1 cellular context compared by ENCODE assay signal in the genomic region with DNA sequence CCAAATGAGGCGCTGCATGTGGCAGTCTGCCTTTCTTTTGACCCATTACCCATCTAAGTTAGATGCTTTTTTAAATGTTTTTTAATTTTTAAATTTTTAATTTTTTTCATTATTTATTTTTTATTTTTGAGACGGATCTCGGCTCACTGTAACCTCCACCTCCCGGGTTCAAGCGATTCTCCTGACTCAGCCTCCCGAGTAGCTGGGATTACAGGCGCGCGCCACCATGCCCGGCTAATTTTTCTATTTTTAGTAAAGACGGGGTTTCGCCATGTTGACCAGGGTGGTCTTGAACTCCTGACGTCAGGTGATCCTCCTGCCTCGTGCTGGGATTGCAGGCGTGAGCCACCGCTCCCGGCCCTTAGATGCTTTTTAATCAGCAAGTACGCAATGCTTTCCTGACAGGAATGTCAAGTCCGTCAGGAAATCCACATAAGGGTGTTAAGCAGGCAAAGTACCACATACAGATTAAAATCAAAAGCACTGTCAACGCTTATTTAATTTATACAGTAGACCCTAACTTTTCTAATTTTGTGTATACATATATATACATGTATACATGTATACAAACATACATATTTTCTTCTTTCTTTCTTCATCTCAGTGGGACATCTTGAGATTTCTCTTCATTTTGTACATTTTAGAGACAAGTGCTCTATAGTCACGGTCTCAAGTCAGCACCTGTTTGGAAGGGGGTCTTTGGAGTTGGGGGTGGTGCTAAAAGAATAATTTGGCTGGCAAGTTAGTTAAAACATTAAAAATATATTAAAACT.
TF ChIP-seq lines count a peak whose summit lies in the region.

No MANE protein-coding gene starts in this region.

TF ChIP-seq in K562, 482 proteins besides CTCF, POLR2A, EP300 and RAD21 (continued from another document and continues in another):
- TF ChIP-seq, protein P1, sequence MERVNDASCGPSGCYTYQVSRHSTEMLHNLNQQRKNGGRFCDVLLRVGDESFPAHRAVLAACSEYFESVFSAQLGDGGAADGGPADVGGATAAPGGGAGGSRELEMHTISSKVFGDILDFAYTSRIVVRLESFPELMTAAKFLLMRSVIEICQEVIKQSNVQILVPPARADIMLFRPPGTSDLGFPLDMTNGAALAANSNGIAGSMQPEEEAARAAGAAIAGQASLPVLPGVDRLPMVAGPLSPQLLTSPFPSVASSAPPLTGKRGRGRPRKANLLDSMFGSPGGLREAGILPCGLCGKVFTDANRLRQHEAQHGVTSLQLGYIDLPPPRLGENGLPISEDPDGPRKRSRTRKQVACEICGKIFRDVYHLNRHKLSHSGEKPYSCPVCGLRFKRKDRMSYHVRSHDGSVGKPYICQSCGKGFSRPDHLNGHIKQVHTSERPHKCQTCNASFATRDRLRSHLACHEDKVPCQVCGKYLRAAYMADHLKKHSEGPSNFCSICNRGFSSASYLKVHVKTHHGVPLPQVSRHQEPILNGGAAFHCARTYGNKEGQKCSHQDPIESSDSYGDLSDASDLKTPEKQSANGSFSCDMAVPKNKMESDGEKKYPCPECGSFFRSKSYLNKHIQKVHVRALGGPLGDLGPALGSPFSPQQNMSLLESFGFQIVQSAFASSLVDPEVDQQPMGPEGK (CRISPR knock-in tag; IDR thresholded peaks at IDR 0.05; ENCODE audit: borderline replicate concordance) = peak; percentile 90
- TF ChIP-seq ZNF184 (CRISPR knock-in tag; IDR thresholded peaks at IDR 0.05) (no peak), RBM17 (IDR thresholded peaks at IDR 0.05; ENCODE audit: borderline replicate concordance, low read depth, low read length) (no peak), ESRRB (CRISPR knock-in tag; IDR thresholded peaks at IDR 0.05; ENCODE audit: borderline replicate concordance) (peak; percentile 91; the same call in 1 of the 2 replicates), PHB2 (IDR thresholded peaks at IDR 0.05; ENCODE audit: low read depth) (no peak), PHF20 (IDR thresholded peaks at IDR 0.05; ENCODE audit: partially characterized antibody) (no peak), HSF4 (CRISPR knock-in tag; IDR thresholded peaks at IDR 0.05; ENCODE audit: borderline replicate concordance) (no peak), TAF1 (IDR thresholded peaks at IDR 0.05; ENCODE audit: control insufficient read depth, extremely low read depth, insufficient read depth, low read length, severe bottlenecking) (no peak), ZNF253 (CRISPR knock-in tag; conservative IDR thresholded peaks at IDR 0.05) (no peak), BRD9 (IDR thresholded peaks at IDR 0.05; ENCODE audit: low read depth, partially characterized antibody) (peak; percentile 13), HNRNPL (IDR thresholded peaks at IDR 0.05; ENCODE audit: low read depth, low read length) (no peak), MEF2A (IDR thresholded peaks at IDR 0.05; ENCODE audit: control insufficient read depth, low read depth, low read length) (no peak), ZNF696 (CRISPR knock-in tag; conservative IDR thresholded peaks at IDR 0.05) (no peak), TBP (optimal IDR thresholded peaks at IDR 0.05; ENCODE audit: low read depth, low read length) (no peak), KLF10 (CRISPR knock-in tag; IDR thresholded peaks at IDR 0.05) (0 out of 2 replicates have a peak, but pooled peaks have one; percentile 79), WHSC1 (IDR thresholded peaks at IDR 0.05; ENCODE audit: low read length) (no peak), ZNF165 (CRISPR knock-in tag; IDR thresholded peaks at IDR 0.05; ENCODE audit: borderline replicate concordance) (no peak), BCL6 (CRISPR knock-in tag; IDR thresholded peaks at IDR 0.05) (no peak), HEY1 (CRISPR knock-in tag; IDR thresholded peaks at IDR 0.05; ENCODE audit: borderline replicate concordance) (peak; percentile 96)
- TF ChIP-seq, protein P2, sequence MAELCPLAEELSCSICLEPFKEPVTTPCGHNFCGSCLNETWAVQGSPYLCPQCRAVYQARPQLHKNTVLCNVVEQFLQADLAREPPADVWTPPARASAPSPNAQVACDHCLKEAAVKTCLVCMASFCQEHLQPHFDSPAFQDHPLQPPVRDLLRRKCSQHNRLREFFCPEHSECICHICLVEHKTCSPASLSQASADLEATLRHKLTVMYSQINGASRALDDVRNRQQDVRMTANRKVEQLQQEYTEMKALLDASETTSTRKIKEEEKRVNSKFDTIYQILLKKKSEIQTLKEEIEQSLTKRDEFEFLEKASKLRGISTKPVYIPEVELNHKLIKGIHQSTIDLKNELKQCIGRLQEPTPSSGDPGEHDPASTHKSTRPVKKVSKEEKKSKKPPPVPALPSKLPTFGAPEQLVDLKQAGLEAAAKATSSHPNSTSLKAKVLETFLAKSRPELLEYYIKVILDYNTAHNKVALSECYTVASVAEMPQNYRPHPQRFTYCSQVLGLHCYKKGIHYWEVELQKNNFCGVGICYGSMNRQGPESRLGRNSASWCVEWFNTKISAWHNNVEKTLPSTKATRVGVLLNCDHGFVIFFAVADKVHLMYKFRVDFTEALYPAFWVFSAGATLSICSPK (IDR thresholded peaks at IDR 0.05; ENCODE audit: borderline replicate concordance) = no peak
- TF ChIP-seq, protein P3, sequence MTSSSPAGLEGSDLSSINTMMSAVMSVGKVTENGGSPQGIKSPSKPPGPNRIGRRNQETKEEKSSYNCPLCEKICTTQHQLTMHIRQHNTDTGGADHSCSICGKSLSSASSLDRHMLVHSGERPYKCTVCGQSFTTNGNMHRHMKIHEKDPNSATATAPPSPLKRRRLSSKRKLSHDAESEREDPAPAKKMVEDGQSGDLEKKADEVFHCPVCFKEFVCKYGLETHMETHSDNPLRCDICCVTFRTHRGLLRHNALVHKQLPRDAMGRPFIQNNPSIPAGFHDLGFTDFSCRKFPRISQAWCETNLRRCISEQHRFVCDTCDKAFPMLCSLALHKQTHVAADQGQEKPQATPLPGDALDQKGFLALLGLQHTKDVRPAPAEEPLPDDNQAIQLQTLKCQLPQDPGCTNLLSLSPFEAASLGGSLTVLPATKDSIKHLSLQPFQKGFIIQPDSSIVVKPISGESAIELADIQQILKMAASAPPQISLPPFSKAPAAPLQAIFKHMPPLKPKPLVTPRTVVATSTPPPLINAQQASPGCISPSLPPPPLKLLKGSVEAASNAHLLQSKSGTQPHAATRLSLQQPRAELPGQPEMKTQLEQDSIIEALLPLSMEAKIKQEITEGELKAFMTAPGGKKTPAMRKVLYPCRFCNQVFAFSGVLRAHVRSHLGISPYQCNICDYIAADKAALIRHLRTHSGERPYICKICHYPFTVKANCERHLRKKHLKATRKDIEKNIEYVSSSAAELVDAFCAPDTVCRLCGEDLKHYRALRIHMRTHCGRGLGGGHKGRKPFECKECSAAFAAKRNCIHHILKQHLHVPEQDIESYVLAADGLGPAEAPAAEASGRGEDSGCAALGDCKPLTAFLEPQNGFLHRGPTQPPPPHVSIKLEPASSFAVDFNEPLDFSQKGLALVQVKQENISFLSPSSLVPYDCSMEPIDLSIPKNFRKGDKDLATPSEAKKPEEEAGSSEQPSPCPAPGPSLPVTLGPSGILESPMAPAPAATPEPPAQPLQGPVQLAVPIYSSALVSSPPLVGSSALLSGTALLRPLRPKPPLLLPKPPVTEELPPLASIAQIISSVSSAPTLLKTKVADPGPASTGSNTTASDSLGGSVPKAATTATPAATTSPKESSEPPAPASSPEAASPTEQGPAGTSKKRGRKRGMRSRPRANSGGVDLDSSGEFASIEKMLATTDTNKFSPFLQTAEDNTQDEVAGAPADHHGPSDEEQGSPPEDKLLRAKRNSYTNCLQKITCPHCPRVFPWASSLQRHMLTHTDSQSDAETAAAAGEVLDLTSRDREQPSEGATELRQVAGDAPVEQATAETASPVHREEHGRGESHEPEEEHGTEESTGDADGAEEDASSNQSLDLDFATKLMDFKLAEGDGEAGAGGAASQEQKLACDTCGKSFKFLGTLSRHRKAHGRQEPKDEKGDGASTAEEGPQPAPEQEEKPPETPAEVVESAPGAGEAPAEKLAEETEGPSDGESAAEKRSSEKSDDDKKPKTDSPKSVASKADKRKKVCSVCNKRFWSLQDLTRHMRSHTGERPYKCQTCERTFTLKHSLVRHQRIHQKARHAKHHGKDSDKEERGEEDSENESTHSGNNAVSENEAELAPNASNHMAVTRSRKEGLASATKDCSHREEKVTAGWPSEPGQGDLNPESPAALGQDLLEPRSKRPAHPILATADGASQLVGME (CRISPR knock-in tag; IDR thresholded peaks at IDR 0.05) = no peak
- TF ChIP-seq, protein P4, sequence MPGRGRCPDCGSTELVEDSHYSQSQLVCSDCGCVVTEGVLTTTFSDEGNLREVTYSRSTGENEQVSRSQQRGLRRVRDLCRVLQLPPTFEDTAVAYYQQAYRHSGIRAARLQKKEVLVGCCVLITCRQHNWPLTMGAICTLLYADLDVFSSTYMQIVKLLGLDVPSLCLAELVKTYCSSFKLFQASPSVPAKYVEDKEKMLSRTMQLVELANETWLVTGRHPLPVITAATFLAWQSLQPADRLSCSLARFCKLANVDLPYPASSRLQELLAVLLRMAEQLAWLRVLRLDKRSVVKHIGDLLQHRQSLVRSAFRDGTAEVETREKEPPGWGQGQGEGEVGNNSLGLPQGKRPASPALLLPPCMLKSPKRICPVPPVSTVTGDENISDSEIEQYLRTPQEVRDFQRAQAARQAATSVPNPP (IDR thresholded peaks at IDR 0.05; ENCODE audit: borderline replicate concordance, insufficient read depth, insufficient read length) = no peak
- TF ChIP-seq, protein P5, sequence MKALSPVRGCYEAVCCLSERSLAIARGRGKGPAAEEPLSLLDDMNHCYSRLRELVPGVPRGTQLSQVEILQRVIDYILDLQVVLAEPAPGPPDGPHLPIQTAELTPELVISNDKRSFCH (CRISPR knock-in tag; IDR thresholded peaks at IDR 0.05) = no peak
- TF ChIP-seq, protein P5 (tag; IDR thresholded peaks at IDR 0.05) = no peak
- TF ChIP-seq, protein P6, sequence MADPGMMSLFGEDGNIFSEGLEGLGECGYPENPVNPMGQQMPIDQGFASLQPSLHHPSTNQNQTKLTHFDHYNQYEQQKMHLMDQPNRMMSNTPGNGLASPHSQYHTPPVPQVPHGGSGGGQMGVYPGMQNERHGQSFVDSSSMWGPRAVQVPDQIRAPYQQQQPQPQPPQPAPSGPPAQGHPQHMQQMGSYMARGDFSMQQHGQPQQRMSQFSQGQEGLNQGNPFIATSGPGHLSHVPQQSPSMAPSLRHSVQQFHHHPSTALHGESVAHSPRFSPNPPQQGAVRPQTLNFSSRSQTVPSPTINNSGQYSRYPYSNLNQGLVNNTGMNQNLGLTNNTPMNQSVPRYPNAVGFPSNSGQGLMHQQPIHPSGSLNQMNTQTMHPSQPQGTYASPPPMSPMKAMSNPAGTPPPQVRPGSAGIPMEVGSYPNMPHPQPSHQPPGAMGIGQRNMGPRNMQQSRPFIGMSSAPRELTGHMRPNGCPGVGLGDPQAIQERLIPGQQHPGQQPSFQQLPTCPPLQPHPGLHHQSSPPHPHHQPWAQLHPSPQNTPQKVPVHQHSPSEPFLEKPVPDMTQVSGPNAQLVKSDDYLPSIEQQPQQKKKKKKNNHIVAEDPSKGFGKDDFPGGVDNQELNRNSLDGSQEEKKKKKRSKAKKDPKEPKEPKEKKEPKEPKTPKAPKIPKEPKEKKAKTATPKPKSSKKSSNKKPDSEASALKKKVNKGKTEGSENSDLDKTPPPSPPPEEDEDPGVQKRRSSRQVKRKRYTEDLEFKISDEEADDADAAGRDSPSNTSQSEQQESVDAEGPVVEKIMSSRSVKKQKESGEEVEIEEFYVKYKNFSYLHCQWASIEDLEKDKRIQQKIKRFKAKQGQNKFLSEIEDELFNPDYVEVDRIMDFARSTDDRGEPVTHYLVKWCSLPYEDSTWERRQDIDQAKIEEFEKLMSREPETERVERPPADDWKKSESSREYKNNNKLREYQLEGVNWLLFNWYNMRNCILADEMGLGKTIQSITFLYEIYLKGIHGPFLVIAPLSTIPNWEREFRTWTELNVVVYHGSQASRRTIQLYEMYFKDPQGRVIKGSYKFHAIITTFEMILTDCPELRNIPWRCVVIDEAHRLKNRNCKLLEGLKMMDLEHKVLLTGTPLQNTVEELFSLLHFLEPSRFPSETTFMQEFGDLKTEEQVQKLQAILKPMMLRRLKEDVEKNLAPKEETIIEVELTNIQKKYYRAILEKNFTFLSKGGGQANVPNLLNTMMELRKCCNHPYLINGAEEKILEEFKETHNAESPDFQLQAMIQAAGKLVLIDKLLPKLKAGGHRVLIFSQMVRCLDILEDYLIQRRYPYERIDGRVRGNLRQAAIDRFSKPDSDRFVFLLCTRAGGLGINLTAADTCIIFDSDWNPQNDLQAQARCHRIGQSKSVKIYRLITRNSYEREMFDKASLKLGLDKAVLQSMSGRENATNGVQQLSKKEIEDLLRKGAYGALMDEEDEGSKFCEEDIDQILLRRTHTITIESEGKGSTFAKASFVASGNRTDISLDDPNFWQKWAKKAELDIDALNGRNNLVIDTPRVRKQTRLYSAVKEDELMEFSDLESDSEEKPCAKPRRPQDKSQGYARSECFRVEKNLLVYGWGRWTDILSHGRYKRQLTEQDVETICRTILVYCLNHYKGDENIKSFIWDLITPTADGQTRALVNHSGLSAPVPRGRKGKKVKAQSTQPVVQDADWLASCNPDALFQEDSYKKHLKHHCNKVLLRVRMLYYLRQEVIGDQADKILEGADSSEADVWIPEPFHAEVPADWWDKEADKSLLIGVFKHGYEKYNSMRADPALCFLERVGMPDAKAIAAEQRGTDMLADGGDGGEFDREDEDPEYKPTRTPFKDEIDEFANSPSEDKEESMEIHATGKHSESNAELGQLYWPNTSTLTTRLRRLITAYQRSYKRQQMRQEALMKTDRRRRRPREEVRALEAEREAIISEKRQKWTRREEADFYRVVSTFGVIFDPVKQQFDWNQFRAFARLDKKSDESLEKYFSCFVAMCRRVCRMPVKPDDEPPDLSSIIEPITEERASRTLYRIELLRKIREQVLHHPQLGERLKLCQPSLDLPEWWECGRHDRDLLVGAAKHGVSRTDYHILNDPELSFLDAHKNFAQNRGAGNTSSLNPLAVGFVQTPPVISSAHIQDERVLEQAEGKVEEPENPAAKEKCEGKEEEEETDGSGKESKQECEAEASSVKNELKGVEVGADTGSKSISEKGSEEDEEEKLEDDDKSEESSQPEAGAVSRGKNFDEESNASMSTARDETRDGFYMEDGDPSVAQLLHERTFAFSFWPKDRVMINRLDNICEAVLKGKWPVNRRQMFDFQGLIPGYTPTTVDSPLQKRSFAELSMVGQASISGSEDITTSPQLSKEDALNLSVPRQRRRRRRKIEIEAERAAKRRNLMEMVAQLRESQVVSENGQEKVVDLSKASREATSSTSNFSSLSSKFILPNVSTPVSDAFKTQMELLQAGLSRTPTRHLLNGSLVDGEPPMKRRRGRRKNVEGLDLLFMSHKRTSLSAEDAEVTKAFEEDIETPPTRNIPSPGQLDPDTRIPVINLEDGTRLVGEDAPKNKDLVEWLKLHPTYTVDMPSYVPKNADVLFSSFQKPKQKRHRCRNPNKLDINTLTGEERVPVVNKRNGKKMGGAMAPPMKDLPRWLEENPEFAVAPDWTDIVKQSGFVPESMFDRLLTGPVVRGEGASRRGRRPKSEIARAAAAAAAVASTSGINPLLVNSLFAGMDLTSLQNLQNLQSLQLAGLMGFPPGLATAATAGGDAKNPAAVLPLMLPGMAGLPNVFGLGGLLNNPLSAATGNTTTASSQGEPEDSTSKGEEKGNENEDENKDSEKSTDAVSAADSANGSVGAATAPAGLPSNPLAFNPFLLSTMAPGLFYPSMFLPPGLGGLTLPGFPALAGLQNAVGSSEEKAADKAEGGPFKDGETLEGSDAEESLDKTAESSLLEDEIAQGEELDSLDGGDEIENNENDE (IDR thresholded peaks at IDR 0.05; ENCODE audit: low read depth, low read length) = no peak
- TF ChIP-seq, protein P7, sequence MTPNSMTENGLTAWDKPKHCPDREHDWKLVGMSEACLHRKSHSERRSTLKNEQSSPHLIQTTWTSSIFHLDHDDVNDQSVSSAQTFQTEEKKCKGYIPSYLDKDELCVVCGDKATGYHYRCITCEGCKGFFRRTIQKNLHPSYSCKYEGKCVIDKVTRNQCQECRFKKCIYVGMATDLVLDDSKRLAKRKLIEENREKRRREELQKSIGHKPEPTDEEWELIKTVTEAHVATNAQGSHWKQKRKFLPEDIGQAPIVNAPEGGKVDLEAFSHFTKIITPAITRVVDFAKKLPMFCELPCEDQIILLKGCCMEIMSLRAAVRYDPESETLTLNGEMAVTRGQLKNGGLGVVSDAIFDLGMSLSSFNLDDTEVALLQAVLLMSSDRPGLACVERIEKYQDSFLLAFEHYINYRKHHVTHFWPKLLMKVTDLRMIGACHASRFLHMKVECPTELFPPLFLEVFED (CRISPR knock-in tag; conservative IDR thresholded peaks at IDR 0.05) = no peak
